Comparison of ENCODE assay signal across 8 cellular contexts in the genomic region with DNA sequence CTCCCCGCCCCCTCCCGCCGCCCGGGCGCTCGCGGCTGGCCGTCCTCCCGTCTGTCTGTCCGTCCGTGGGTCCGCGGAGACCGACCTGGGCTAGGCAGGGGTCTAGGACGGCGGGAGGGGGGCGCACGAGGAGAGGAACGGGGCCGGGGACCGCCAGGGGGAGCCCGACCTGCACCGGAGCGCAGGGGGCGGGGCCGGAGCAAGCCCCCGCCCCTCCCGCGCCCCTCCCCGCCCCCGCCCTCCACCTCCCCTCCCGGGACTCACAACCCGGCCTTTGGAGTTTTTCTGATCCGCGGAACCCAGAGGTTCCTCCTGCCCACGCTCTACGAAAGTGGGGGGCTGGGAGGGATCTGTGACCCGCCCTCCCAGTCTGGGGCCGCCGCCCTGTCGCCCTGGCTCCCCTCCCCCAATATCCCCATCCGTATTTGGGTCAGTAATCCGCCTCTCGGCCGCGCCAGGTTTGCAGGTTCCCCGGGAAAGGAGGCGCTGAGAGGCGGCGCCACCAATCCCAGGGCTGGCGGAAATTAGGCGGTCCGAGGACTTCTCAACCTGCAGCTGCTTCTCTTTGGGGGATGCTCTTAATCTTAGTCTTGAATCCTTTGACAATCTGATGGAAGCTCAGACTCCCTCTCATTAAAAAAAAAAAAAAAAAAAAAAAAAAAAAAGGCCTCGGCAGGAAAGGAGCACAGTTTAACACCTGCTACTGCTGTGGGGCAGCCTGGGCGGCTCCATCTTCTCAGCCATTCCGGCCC. TPM values are rescaled to one million over a fixed set of nuclear protein-coding genes. Genes with fewer than 3 reads are reported as not detected.
DNase-seq lines count a peak whose midpoint lies in the region; ATAC-seq and TF ChIP-seq lines count a peak whose summit lies in the region.

No MANE protein-coding gene starts in this region.

- peaks cover 4% of the 10 kb centered on the region for H3K27me3 Mint-ChIP-seq in activated CD4-positive, alpha-beta memory T cell treated with anti-CD3 and anti-CD28 coated beads for 36 hours

- H3K4me1 Mint-ChIP-seq in activated CD4-positive, alpha-beta memory T cell treated with anti-CD3 and anti-CD28 coated beads for 36 hours (ENCODE audit: low read depth) = no peaks in the 10 kb centered on the region

- no peaks in the 10 kb centered on the region for H3K4me1 ChIP-seq in A673 (ENCODE audit: insufficient read depth, low read length, poor library complexity, severe bottlenecking)

- no peaks in the 10 kb centered on the region for H3K27me3 ChIP-seq in A673 (replicated peaks; ENCODE audit: insufficient read depth, low read depth, low read length, poor library complexity)

- TF ChIP-seq CTCF in A673 (conservative IDR thresholded peaks at IDR 0.05; ENCODE audit: low read depth, low read length) = peak; percentile 56

- CTCF ChIA-PET in A673 (lab: Charles Lee) = interaction anchor here (0.6 to 0.7 kb wide), 2 partner anchors 14 to 845 kb away, joined by 6 to 9 read pairs; no protein-coding TSS in a partner anchor
- CTCF ChIA-PET in activated CD4-positive, alpha-beta memory T cell treated with anti-CD3 and anti-CD28 coated beads for 36 hours (lab: Charles Lee) = interaction anchor here (0.7 to 1.2 kb wide), 7 partner anchors 10 to 209 kb away, joined by 3 to 16 read pairs (median 4); no protein-coding TSS in a partner anchor

- peak overlapping the region; percentile 44 for H3K4me3 ChIP-seq in A673 (ENCODE audit: low read depth, low read length, poor library complexity, severe bottlenecking)

- ATAC-seq in GM18907 (IDR thresholded peaks at IDR 0.05; ENCODE audit: unreplicated experiment) = peak; percentile 57
- ATAC-seq in HG03354 (IDR thresholded peaks at IDR 0.05; ENCODE audit: poor library complexity, severe bottlenecking, unreplicated experiment) = peak; percentile 63

- intact Hi-C loops in A673 (cut with micrococcal nuclease; ENCODE audit: unreplicated experiment) = loop anchor here (10.0 kb wide), 1 partner anchor 345 kb away; a partner anchor contains a TSS
- intact Hi-C loops in activated CD4-positive, alpha-beta memory T cell treated with anti-CD3 and anti-CD28 coated beads for 36 hours (cut with micrococcal nuclease) = loop anchor here (5.0 kb wide), 1 partner anchor 312 kb away; a partner anchor contains a TSS

- POLR2A ChIA-PET in A673 (lab: Charles Lee; ENCODE audit: low non-redundant PET) = no interaction called here
- POLR2A ChIA-PET in activated CD4-positive, alpha-beta memory T cell treated with anti-CD3 and anti-CD28 coated beads for 36 hours (lab: Charles Lee) = interaction anchor here (1.1 kb wide), 1 partner anchor 179 kb away, joined by 3 read pairs; no protein-coding TSS in a partner anchor

- no peaks in the 10 kb centered on the region for H3K9me3 ChIP-seq in A673 (ENCODE audit: low read depth, low read length, poor library complexity, severe bottlenecking)

- no peaks in the 10 kb centered on the region for H3K9me3 Mint-ChIP-seq in activated CD4-positive, alpha-beta memory T cell treated with anti-CD3 and anti-CD28 coated beads for 36 hours

- DNase-seq in A673 (ENCODE audit: low spot score) (peak; percentile 66), NCI-H446 treated with DMSO at 0.1 percent for 48 hours (lab: John Stamatoyannopoulos, UW) (peak; percentile 50), ecto neural progenitor cell (ENCODE audit: low spot score) (peak; percentile 93), medulla oblongata (ENCODE audit: extremely low spot score) (peak; percentile 38)
- peak; percentile 78 for DNase-seq in activated CD4-positive, alpha-beta memory T cell treated with anti-CD3 and anti-CD28 coated beads for 36 hours
- peak; percentile 54 for DNase-seq in stimulated activated CD8-positive, alpha-beta memory T cell treated with anti-CD3 and anti-CD28 coated beads, Interleukin-12 subunit alpha, Interleukin-12 subunit beta, amount 100 ng/mL, for 24 hours (ENCODE audit: extremely low read depth)

- H3K36me3 Mint-ChIP-seq in activated CD4-positive, alpha-beta memory T cell treated with anti-CD3 and anti-CD28 coated beads for 36 hours = no peaks in the 10 kb centered on the region

- BruUV-seq in A673 (replicated peaks; lab: Mats Ljungman, UMichigan) = no TSS peak

- no peaks in the 10 kb centered on the region for H3K36me3 ChIP-seq in A673 (ENCODE audit: insufficient read depth, low read length, poor library complexity, severe bottlenecking)

- no peak overlapping the region for H3K27ac Mint-ChIP-seq in activated CD4-positive, alpha-beta memory T cell treated with anti-CD3 and anti-CD28 coated beads for 36 hours

- no peak overlapping the region for H3K27ac ChIP-seq in A673 (ENCODE audit: low read depth, low read length, poor library complexity, severe bottlenecking)

- peak overlapping the region; percentile 61 for H3K4me3 Mint-ChIP-seq in activated CD4-positive, alpha-beta memory T cell treated with anti-CD3 and anti-CD28 coated beads for 36 hours

RNA-seq across cellular contexts. Expression of a gene that starts 0.9 kb away (rescaled TPM):
- 0.34 and 0.59 TPM in 2 replicates for total RNA-seq in A673 (2021)
- total RNA-seq in activated CD4-positive, alpha-beta memory T cell treated with anti-CD3 and anti-CD28 coated beads for 36 hours = under 1 TPM; 0.10 to 0.57 TPM

RNA-seq across cellular contexts. Expression of a gene that starts 37.8 kb away (rescaled TPM):
- total RNA-seq in A673 (2021) = 5.0 and 5.8 TPM in 2 replicates
- under 1 TPM; 0.69 to 0.82 TPM for total RNA-seq in activated CD4-positive, alpha-beta memory T cell treated with anti-CD3 and anti-CD28 coated beads for 36 hours

Comparison
In these comparisons a context has a peak if more than half of its experiments do, and no peak if none do; other contexts are left out.
1. DNase-seq: peak in every context shown above with its lines; median percentile 93 in ecto neural progenitor cell; 78 in activated CD4-positive, alpha-beta memory T cell treated with anti-CD3 and anti-CD28 coated beads for 36 hours; 66 in A673; 54 in stimulated activated CD8-positive, alpha-beta memory T cell treated with anti-CD3 and anti-CD28 coated beads, Interleukin-12 subunit alpha, Interleukin-12 subunit beta, amount 100 ng/mL, for 24 hours; 50 in NCI-H446 treated with DMSO at 0.1 percent for 48 hours; 38 in medulla oblongata.